Comparison of ENCODE assay signal across 8 cellular contexts in the genomic region with DNA sequence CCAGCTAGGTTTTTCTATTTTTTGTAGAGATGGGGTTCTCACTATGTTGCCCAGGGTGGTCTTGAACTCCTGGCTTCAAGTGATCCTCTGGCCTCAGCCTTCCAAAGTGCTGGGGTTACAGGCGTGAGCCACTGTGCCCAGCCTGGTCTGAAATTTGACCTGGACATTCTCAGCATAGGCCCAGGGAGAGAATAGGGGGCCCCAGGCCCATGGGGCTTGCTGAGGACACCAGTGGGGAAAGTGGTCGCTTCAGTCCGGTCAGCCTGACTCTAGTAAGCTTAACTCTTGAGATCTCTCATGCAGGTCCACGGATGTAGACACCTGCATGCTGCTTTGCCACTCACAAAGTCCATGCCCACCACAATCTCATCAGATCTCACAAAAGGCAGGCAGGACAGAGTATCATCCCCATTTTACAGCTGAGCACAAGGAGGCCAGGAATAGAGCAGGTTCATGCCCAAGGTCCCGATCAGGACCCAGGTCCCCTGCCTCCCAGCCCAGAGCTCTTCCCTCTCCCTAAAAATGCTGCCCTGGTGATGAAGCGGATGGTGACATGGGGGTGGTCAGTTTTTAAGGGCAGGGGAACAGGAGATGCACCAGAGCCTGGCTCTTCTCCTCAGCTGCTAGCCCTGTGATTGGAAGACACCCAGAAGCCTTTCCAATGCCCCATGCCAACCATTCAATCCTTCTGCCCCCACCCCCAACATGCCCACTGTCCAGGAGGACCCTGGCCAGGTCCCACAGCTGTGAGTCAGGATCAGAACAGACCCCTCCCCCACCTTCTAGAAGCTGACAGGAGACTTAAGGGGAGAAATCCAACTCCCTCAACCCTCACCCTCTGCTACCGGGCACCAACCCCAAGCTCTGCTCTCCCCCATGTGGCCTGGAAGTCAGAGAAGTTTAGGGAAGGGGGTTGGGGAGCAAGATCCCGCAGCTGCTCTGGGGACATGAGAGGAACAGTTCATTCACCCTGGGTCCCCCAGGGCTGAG. TPM values are rescaled to one million over a fixed set of nuclear protein-coding genes. Genes with fewer than 3 reads are reported as not detected.
DNase-seq lines count a peak whose midpoint lies in the region; ATAC-seq and TF ChIP-seq lines count a peak whose summit lies in the region.

No MANE protein-coding gene starts in this region.

- no peaks in the 10 kb centered on the region for H3K27me3 ChIP-seq in MG63

- TF ChIP-seq CTCF in nephron (IDR thresholded peaks at IDR 0.05; ENCODE audit: unreplicated experiment in 3 of 3) = no peak

- no peak for ATAC-seq in effector memory CD8-positive, alpha-beta T cell (replicated peaks)
- ATAC-seq in GM21825 (IDR thresholded peaks at IDR 0.05; ENCODE audit: unreplicated experiment) = no peak

- DNase-seq in CD1c-positive myeloid dendritic cell (ENCODE audit: extremely low spot score) (peak; percentile 10), MG63 (peak; percentile 58), NCI-H510A treated with DMSO at 0.1 percent for 48 hours (lab: John Stamatoyannopoulos, UW) (no peak), GM19240 (ENCODE audit: insufficient read length, low spot score) (no peak)
- no peak for DNase-seq in effector memory CD8-positive, alpha-beta T cell
- DNase-seq in stimulated activated CD4-positive, alpha-beta T cell treated with anti-CD3 and anti-CD28 coated beads, Interleukin-12 subunit alpha, Interleukin-12 subunit beta, amount 100 ng/mL, for 4 hours = no peak

- H3K9me3 ChIP-seq in MG63 = no peaks in the 10 kb centered on the region

- peak overlapping the region; percentile 61 for H3K4me3 ChIP-seq in MG63

- peak overlapping the region; percentile 67 to 85 for H3K4me3 Mint-ChIP-seq in effector memory CD8-positive, alpha-beta T cell
- H3K4me3 Mint-ChIP-seq in nephron = peak overlapping the region; percentile 86 to 91 (median 91)

- peaks cover 10 to 48% of the 10 kb centered on the region in 2 donors for H3K4me1 Mint-ChIP-seq in effector memory CD8-positive, alpha-beta T cell (ENCODE audit: low read depth in 2 of 2)
- H3K4me1 Mint-ChIP-seq in nephron = peaks cover 50% of the 10 kb centered on the region

- peaks cover 17% of the 10 kb centered on the region for H3K36me3 ChIP-seq in MG63

- peak overlapping the region; percentile 79 for H3K27ac Mint-ChIP-seq in effector memory CD8-positive, alpha-beta T cell
- peak overlapping the region; percentile 33 to 90 (median 88) for H3K27ac Mint-ChIP-seq in nephron

- H3K27me3 Mint-ChIP-seq in effector memory CD8-positive, alpha-beta T cell = peaks cover 9 to 16% of the 10 kb centered on the region in 2 donors
- H3K27me3 Mint-ChIP-seq in nephron (ENCODE audit: low read depth) = no peaks in the 10 kb centered on the region

- H3K36me3 Mint-ChIP-seq in effector memory CD8-positive, alpha-beta T cell (ENCODE audit: insufficient read depth) = no peaks in the 10 kb centered on the region
- peaks cover 3% of the 10 kb centered on the region for H3K36me3 Mint-ChIP-seq in nephron (ENCODE audit: low read depth)

- no peaks in the 10 kb centered on the region for H3K9me3 Mint-ChIP-seq in effector memory CD8-positive, alpha-beta T cell
- H3K9me3 Mint-ChIP-seq in nephron = no peaks in the 10 kb centered on the region

RNA-seq across cellular contexts. Expression of a gene that starts 1.8 kb away (rescaled TPM):
- 13.7 and 26.0 TPM in 2 replicates for total RNA-seq in MG63 (2014; rRNA removed; shearing (Covaris generic); ENCODE audit: low replicate concordance)

RNA-seq across cellular contexts. Expression of a gene that starts 9.0 kb away (rescaled TPM):
- 101 and 200 TPM in 2 replicates for total RNA-seq in MG63 (2014; rRNA removed; shearing (Covaris generic); ENCODE audit: low replicate concordance)

RNA-seq across cellular contexts. Expression of a gene that starts 13.7 kb away (rescaled TPM):
- total RNA-seq in MG63 (2014; rRNA removed; shearing (Covaris generic); ENCODE audit: low replicate concordance) = 91.1 and 159 TPM in 2 replicates

RNA-seq across cellular contexts. Expression of a gene that starts 43.0 kb away (rescaled TPM):
- total RNA-seq in MG63 (2014; rRNA removed; shearing (Covaris generic); ENCODE audit: low replicate concordance) = not detected in 2 replicates

RNA-seq across cellular contexts. Expression of a gene that starts 56.7 kb away (rescaled TPM):
- total RNA-seq in MG63 (2014; rRNA removed; shearing (Covaris generic); ENCODE audit: low replicate concordance) = 12.4 and 19.2 TPM in 2 replicates

Comparison
In these comparisons a context has a peak if more than half of its experiments do, and no peak if none do; other contexts are left out.
1. DNase-seq: peak in CD1c-positive myeloid dendritic cell (single experiment) and MG63 (single experiment); none in effector memory CD8-positive, alpha-beta T cell (0 of 3), stimulated activated CD4-positive, alpha-beta T cell treated with anti-CD3 and anti-CD28 coated beads, Interleukin-12 subunit alpha, Interleukin-12 subunit beta, amount 100 ng/mL, for 4 hours (single experiment), NCI-H510A treated with DMSO at 0.1 percent for 48 hours (single experiment) and GM19240 (single experiment).